8 cellular contexts compared by ENCODE assay signal in genomic region chr14:77031680-77032482, GRCh38. TPM values are rescaled to one million over a fixed set of nuclear protein-coding genes. Genes with fewer than 3 reads are reported as not detected.
DNase-seq lines count a peak whose midpoint lies in the region; ATAC-seq, FAIRE-seq and TF ChIP-seq lines count a peak whose summit lies in the region.

No MANE protein-coding gene starts in this region.

- H3K27ac Mint-ChIP-seq in activated naive CD4-positive, alpha-beta T cell treated with anti-CD3 and anti-CD28 coated beads, Interleukin-2, amount 10 ng/mL, durations not matched to agents 7 days and 5 days, result peak overlapping the region; percentile 92
- peak overlapping the region; percentile 98 for H3K27ac Mint-ChIP-seq in astrocyte (ENCODE audit: unreplicated experiment)

- peaks cover 75% of the 10 kb centered on the region for H3K4me1 Mint-ChIP-seq in activated naive CD4-positive, alpha-beta T cell treated with anti-CD3 and anti-CD28 coated beads, Interleukin-2, amount 10 ng/mL, durations not matched to agents 7 days and 5 days
- peaks cover 39% of the 10 kb centered on the region for H3K4me1 Mint-ChIP-seq in astrocyte (ENCODE audit: low read depth, unreplicated experiment)

- no peak for DNase-seq in activated naive CD4-positive, alpha-beta T cell treated with anti-CD3 and anti-CD28 coated beads, Interleukin-2, amount 10 ng/mL, durations not matched to agents 7 days and 5 days
- no peak for DNase-seq in activated naive CD4-positive, alpha-beta T cell (lab: John Stamatoyannopoulos, UW)
- DNase-seq in astrocyte (ENCODE audit: low read depth) (peak; percentile 76), left kidney (ENCODE audit: low read depth, low spot score) (peak; percentile 39), tibial artery (peak; percentile 76 to 82), NCI-H1417 treated with DMSO at 0.1 percent for 48 hours (lab: John Stamatoyannopoulos, UW) (no peak), SKM-1 (lab: John Stamatoyannopoulos, UW; ENCODE audit: unreplicated experiment) (no peak)

- no peaks in the 10 kb centered on the region for H4K20me1 ChIP-seq in astrocyte (ENCODE audit: insufficient read depth, low read length)

- no peaks in the 10 kb centered on the region for H3K9me3 Mint-ChIP-seq in activated naive CD4-positive, alpha-beta T cell treated with anti-CD3 and anti-CD28 coated beads, Interleukin-2, amount 10 ng/mL, durations not matched to agents 7 days and 5 days
- H3K9me3 Mint-ChIP-seq in astrocyte (ENCODE audit: unreplicated experiment), result no peaks in the 10 kb centered on the region

- intact Hi-C loops in tibial artery (cut with DNase I; ENCODE audit: low total_unique reads), result no loop called here

- H3K9me3 ChIP-seq in astrocyte (ENCODE audit: insufficient read depth, low read depth, low read length), result no peaks in the 10 kb centered on the region
- no peaks in the 10 kb centered on the region for H3K9me3 ChIP-seq in tibial artery

- CTCF ChIA-PET in activated naive CD4-positive, alpha-beta T cell treated with anti-CD3 and anti-CD28 coated beads, Interleukin-2, amount 10 ng/mL, durations not matched to agents 7 days and 5 days (lab: Charles Lee), result interaction anchor here (0.7 to 6.4 kb wide), 10 partner anchors 8 to 156 kb away, joined by 3 to 46 read pairs (median 6); no protein-coding TSS in a partner anchor

- no peak overlapping the region for H3K4me3 ChIP-seq in astrocyte (ENCODE audit: insufficient read depth, low read depth, low read length)
- peak overlapping the region in 1 of 2 donors; percentile 61 for H3K4me3 ChIP-seq in tibial artery

- TF ChIP-seq CTCF in astrocyte (IDR thresholded peaks at IDR 0.05; ENCODE audit: insufficient read depth, low read depth, low read length) (no peak), tibial artery (IDR thresholded peaks at IDR 0.05) (no peak)

- peak overlapping the region; percentile 88 for H3K27ac ChIP-seq in astrocyte (ENCODE audit: low read depth, low read length)
- H3K27ac ChIP-seq in tibial artery, result peak overlapping the region; percentile 97 to 99

- peak overlapping the region; percentile 86 for H3K4me3 Mint-ChIP-seq in activated naive CD4-positive, alpha-beta T cell treated with anti-CD3 and anti-CD28 coated beads, Interleukin-2, amount 10 ng/mL, durations not matched to agents 7 days and 5 days
- peak overlapping the region; percentile 80 for H3K4me3 Mint-ChIP-seq in astrocyte (ENCODE audit: unreplicated experiment)

- peak overlapping the region; percentile 89 for H3K9ac ChIP-seq in astrocyte (ENCODE audit: low read length)

- H3K36me3 ChIP-seq in astrocyte (ENCODE audit: insufficient read depth, low read length), result no peaks in the 10 kb centered on the region
- H3K36me3 ChIP-seq in tibial artery, result no peaks in the 10 kb centered on the region

- peaks cover 10% of the 10 kb centered on the region for H3K79me2 ChIP-seq in astrocyte (ENCODE audit: insufficient read depth, low read length)

- H3K4me2 ChIP-seq in astrocyte (ENCODE audit: low read length), result peak overlapping the region; percentile 96

- peaks cover 48% of the 10 kb centered on the region for H3K4me1 ChIP-seq in astrocyte (ENCODE audit: insufficient read depth, low read length)
- H3K4me1 ChIP-seq in tibial artery, result peaks cover 0 to 61% (median 54%) of the 10 kb centered on the region in 4 donors

- peaks cover 9% of the 10 kb centered on the region for H3K36me3 Mint-ChIP-seq in activated naive CD4-positive, alpha-beta T cell treated with anti-CD3 and anti-CD28 coated beads, Interleukin-2, amount 10 ng/mL, durations not matched to agents 7 days and 5 days
- no peaks in the 10 kb centered on the region for H3K36me3 Mint-ChIP-seq in astrocyte (ENCODE audit: low read depth, unreplicated experiment)

- H2AFZ ChIP-seq in astrocyte (ENCODE audit: low read depth, low read length), result no peak overlapping the region

- FAIRE-seq in astrocyte (lab: Jason Lieb, UNC), result no peak

- H3K27me3 Mint-ChIP-seq in activated naive CD4-positive, alpha-beta T cell treated with anti-CD3 and anti-CD28 coated beads, Interleukin-2, amount 10 ng/mL, durations not matched to agents 7 days and 5 days, result no peaks in the 10 kb centered on the region
- no peaks in the 10 kb centered on the region for H3K27me3 Mint-ChIP-seq in astrocyte (ENCODE audit: low read depth, unreplicated experiment)

- ATAC-seq in GM19035 (IDR thresholded peaks at IDR 0.05; ENCODE audit: unreplicated experiment), result no peak

- no peaks in the 10 kb centered on the region for H3K27me3 ChIP-seq in astrocyte (ENCODE audit: insufficient read depth, low read length)
- H3K27me3 ChIP-seq in tibial artery, result no peaks in the 10 kb centered on the region

RNA-seq across cellular contexts. Expression of gene IRF2BPL, which starts 3.4 kb away (rescaled TPM):
- 42.7 and 55.3 TPM in 2 replicates for total RNA-seq in astrocyte

Comparison
In these comparisons a context has a peak if more than half of its experiments do, and no peak if none do; other contexts are left out.
1. DNase-seq: peak in astrocyte (single experiment), left kidney (single experiment) and tibial artery (2 of 2); none in activated naive CD4-positive, alpha-beta T cell treated with anti-CD3 and anti-CD28 coated beads, Interleukin-2, amount 10 ng/mL, durations not matched to agents 7 days and 5 days (single experiment), activated naive CD4-positive, alpha-beta T cell (0 of 4), NCI-H1417 treated with DMSO at 0.1 percent for 48 hours (single experiment) and SKM-1 (single experiment).